Comparison of ENCODE assay signal across 9 cellular contexts in genomic region chr10:110426294-110427153, GRCh38.
DNase-seq lines count a peak whose midpoint lies in the region; ATAC-seq and TF ChIP-seq lines count a peak whose summit lies in the region.
"Had no signal": no experiment of that assay in that cellular context is flagged by ENCODE, and none has a peak within 500 bp of the region (broad histone marks: within the 10 kb centered on the region; RNA-seq: fewer than 3 reads in every experiment).

No MANE protein-coding gene starts in this region.

- H3K36me3 Mint-ChIP-seq in activated CD8-positive, alpha-beta T cell treated with anti-CD3 and anti-CD28 coated beads, Interleukin-2, amount 10 ng/mL, durations not matched to agents 7 days and 5 days (ENCODE audit: low read depth) = no peaks in the 10 kb centered on the region
- no peaks in the 10 kb centered on the region for H3K36me3 Mint-ChIP-seq in type B pancreatic cell

- peak overlapping the region; percentile 49 to 88 for H3K27ac ChIP-seq in breast epithelium
- no peak overlapping the region for H3K27ac ChIP-seq in mammary epithelial cell (ENCODE audit: insufficient read depth, low read depth, low read length)
- peak overlapping the region; percentile 29 for H3K27ac ChIP-seq in hepatocyte
- H3K27ac ChIP-seq: psoas muscle had no signal

- no peak overlapping the region for H3K4me2 ChIP-seq in mammary epithelial cell (ENCODE audit: insufficient read depth, low read depth, low read length)
- no peak overlapping the region for H3K4me2 ChIP-seq in hepatocyte

- DNase-seq in breast epithelium (ENCODE audit: low spot score in 2 of 2) (no peak), mammary epithelial cell (no peak), hepatocyte (ENCODE audit: low spot score) (no peak), type B pancreatic cell (ENCODE audit: extremely low spot score, unreplicated experiment) (no peak), D341Med (ENCODE audit: low spot score) (no peak), NCI-H2171 treated with DMSO at 0.1 percent for 48 hours (lab: John Stamatoyannopoulos, UW) (no peak), HT-29 (ENCODE audit: low spot score) (no peak)
- DNase-seq in activated CD8-positive, alpha-beta T cell treated with anti-CD3 and anti-CD28 coated beads, Interleukin-2, amount 10 ng/mL, durations not matched to agents 7 days and 5 days = no peak

- no peaks in the 10 kb centered on the region for H3K79me2 ChIP-seq in mammary epithelial cell (ENCODE audit: insufficient read depth, low read length)
- no peaks in the 10 kb centered on the region for H3K79me2 ChIP-seq in hepatocyte

- intact Hi-C loops in breast epithelium (cut with DNase I; ENCODE audit: low total_unique reads) = no loop called here
- intact Hi-C loops in mammary epithelial cell (cut with micrococcal nuclease) = no loop called here

- POLR2A ChIA-PET in activated CD8-positive, alpha-beta T cell treated with anti-CD3 and anti-CD28 coated beads, Interleukin-2, amount 10 ng/mL, durations not matched to agents 7 days and 5 days (lab: Charles Lee) = interaction anchor here (0.7 to 2.5 kb wide), 4 partner anchors 11 to 120 kb away, joined by 3 to 9 read pairs (median 5); no protein-coding TSS in a partner anchor

- no TSS peak for BruUV-seq in mammary epithelial cell (replicated peaks; lab: Mats Ljungman, UMichigan)

- H3K9me3 ChIP-seq in breast epithelium (no peaks in the 10 kb centered on the region), mammary epithelial cell (replicated peaks; ENCODE audit: insufficient read depth, low read length) (no peaks in the 10 kb centered on the region), hepatocyte (ENCODE audit: low read depth) (no peaks in the 10 kb centered on the region)
- H3K9me3 ChIP-seq: psoas muscle had no signal

- peak overlapping the region; percentile 76 for H3K27ac Mint-ChIP-seq in activated CD8-positive, alpha-beta T cell treated with anti-CD3 and anti-CD28 coated beads, Interleukin-2, amount 10 ng/mL, durations not matched to agents 7 days and 5 days
- peak overlapping the region; percentile 58 for H3K27ac Mint-ChIP-seq in type B pancreatic cell

- H3K4me1 Mint-ChIP-seq in activated CD8-positive, alpha-beta T cell treated with anti-CD3 and anti-CD28 coated beads, Interleukin-2, amount 10 ng/mL, durations not matched to agents 7 days and 5 days (ENCODE audit: low read depth) = peaks cover 48% of the 10 kb centered on the region
- H3K4me1 Mint-ChIP-seq in type B pancreatic cell (ENCODE audit: unreplicated experiment) = peaks cover 23% of the 10 kb centered on the region

- no peak overlapping the region for H3K9ac ChIP-seq in mammary epithelial cell (ENCODE audit: insufficient read depth, low read length)

- no peak overlapping the region for H3K4me3 Mint-ChIP-seq in activated CD8-positive, alpha-beta T cell treated with anti-CD3 and anti-CD28 coated beads, Interleukin-2, amount 10 ng/mL, durations not matched to agents 7 days and 5 days
- peak overlapping the region; percentile 36 for H3K4me3 Mint-ChIP-seq in type B pancreatic cell

- H3K9me3 Mint-ChIP-seq in activated CD8-positive, alpha-beta T cell treated with anti-CD3 and anti-CD28 coated beads, Interleukin-2, amount 10 ng/mL, durations not matched to agents 7 days and 5 days (ENCODE audit: insufficient read depth) = no peaks in the 10 kb centered on the region
- no peaks in the 10 kb centered on the region for H3K9me3 Mint-ChIP-seq in type B pancreatic cell

- H3K36me3 ChIP-seq in breast epithelium (no peaks in the 10 kb centered on the region), mammary epithelial cell (ENCODE audit: insufficient read depth, low read length) (no peaks in the 10 kb centered on the region), hepatocyte (replicated peaks; ENCODE audit: insufficient read depth, low read depth) (no peaks in the 10 kb centered on the region)

- H2AFZ ChIP-seq in mammary epithelial cell (ENCODE audit: low read depth, low read length) (no peak overlapping the region), hepatocyte (no peak overlapping the region)

- H3K4me1 ChIP-seq in breast epithelium (no peaks in the 10 kb centered on the region), mammary epithelial cell (ENCODE audit: insufficient read depth, low read length) (peaks cover 11% of the 10 kb centered on the region), hepatocyte (ENCODE audit: insufficient read depth) (peaks cover 7% of the 10 kb centered on the region)
- H3K4me1 ChIP-seq: psoas muscle had no signal

- WGBS in mammary epithelial cell (ENCODE audit: low coverage, missing lambda C conversion rate) = 94% methylated on average over 12 of the region's 12 CpGs
- WGBS in hepatocyte (ENCODE audit: low lambda C conversion rate, missing lambda C conversion rate) = 72% methylated on average over 12 of the region's 12 CpGs

- ATAC-seq in activated CD8-positive, alpha-beta T cell treated with anti-CD3 and anti-CD28 coated beads, Interleukin-2, amount 10 ng/mL, durations not matched to agents 7 days and 5 days = no peak
- ATAC-seq: psoas muscle had no signal

- dilution Hi-C loops in mammary epithelial cell (cut with HindIII; ENCODE audit: low sequenced_read_pairs) = no loop called here

- in situ Hi-C loops in mammary epithelial cell (cut with MboI; ENCODE audit: low sequenced_read_pairs in 2 of 2) = no loop called here

- TF ChIP-seq POLR2A in breast epithelium (IDR thresholded peaks at IDR 0.05) = no peak

- H3K27me3 ChIP-seq in breast epithelium (no peaks in the 10 kb centered on the region), mammary epithelial cell (ENCODE audit: insufficient read depth, low read length) (no peaks in the 10 kb centered on the region), hepatocyte (no peaks in the 10 kb centered on the region)

- H3K9me2 ChIP-seq in hepatocyte (replicated peaks; ENCODE audit: insufficient read depth) = no peaks in the 10 kb centered on the region

- H3K4me3 ChIP-seq in breast epithelium = no peak overlapping the region
- H3K4me3 ChIP-seq in mammary epithelial cell (replicated peaks in 1 of 3; ENCODE audit: insufficient read depth in 1 of 3, low read depth in 2 of 3, low read length in 3 of 3) = no peak overlapping the region
- H3K4me3 ChIP-seq in hepatocyte = no peak overlapping the region
- H3K4me3 ChIP-seq: psoas muscle had no signal

- H4K20me1 ChIP-seq in mammary epithelial cell (ENCODE audit: insufficient read depth, low read length) (no peaks in the 10 kb centered on the region), hepatocyte (ENCODE audit: insufficient read depth, poor library complexity, severe bottlenecking) (no peaks in the 10 kb centered on the region)

- no peak for TF ChIP-seq CTCF in breast epithelium (IDR thresholded peaks at IDR 0.05)
- no peak for TF ChIP-seq CTCF in mammary epithelial cell (conservative IDR thresholded peaks at IDR 0.05 in 1 of 2, IDR thresholded peaks at IDR 0.05 in 1 of 2; ENCODE audit: extremely low read depth in 1 of 2, insufficient read depth in 1 of 2, low read depth in 1 of 2, low read length in 2 of 2)
- no peak for TF ChIP-seq CTCF in hepatocyte (IDR thresholded peaks at IDR 0.05; ENCODE audit: poor library complexity)
- TF ChIP-seq CTCF in type B pancreatic cell (conservative IDR thresholded peaks at IDR 0.05) = no peak

- CTCF ChIA-PET in mammary epithelial cell (lab: Charles Lee; ENCODE audit: low non-redundant PET) = no interaction called here
- CTCF ChIA-PET in activated CD8-positive, alpha-beta T cell treated with anti-CD3 and anti-CD28 coated beads, Interleukin-2, amount 10 ng/mL, durations not matched to agents 7 days and 5 days (lab: Charles Lee) = interaction anchor here (1.0 to 2.0 kb wide), 4 partner anchors 21 to 75 kb away, joined by 3 to 5 read pairs (median 4); no protein-coding TSS in a partner anchor

- H3K27me3 Mint-ChIP-seq in activated CD8-positive, alpha-beta T cell treated with anti-CD3 and anti-CD28 coated beads, Interleukin-2, amount 10 ng/mL, durations not matched to agents 7 days and 5 days (ENCODE audit: low read depth) = peaks cover 7% of the 10 kb centered on the region
- H3K27me3 Mint-ChIP-seq in type B pancreatic cell = no peaks in the 10 kb centered on the region
